In the genomic region with DNA sequence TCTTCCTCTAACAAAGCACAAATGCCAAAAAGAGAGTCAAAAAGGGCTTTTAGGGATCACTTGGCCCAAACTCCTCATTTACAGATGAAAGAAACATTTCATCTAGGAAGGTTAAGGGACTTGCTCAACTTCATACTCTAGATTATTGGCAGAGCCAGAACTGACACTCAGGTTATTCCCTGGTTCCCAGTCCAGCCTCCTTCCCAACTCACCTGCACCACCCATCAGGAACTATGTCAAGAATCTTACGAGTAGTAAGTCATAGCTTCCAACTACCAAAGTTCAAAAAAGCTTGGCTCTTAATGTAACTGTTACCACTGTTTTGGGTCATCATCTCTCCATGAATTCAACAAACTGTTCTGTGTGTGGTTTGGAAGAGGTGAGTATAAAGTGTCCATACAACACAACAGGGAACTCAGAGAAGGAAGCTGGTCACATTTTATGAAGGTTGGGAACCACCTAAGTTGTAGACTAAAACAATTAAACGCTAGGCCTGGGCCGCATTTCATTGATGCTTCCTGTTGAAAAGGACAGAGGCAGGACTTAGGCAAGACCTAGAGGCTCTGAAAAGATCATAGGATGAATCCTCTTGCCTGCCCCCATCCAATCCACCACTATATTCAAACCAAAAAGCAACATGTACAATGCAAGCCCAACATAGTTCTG, we compare ENCODE assay signal across 26 cellular contexts. TPM values are rescaled to one million over a fixed set of nuclear protein-coding genes. Genes with fewer than 3 reads are reported as not detected.
DNase-seq lines count a peak whose midpoint lies in the region; ATAC-seq and TF ChIP-seq lines count a peak whose summit lies in the region.
"Had no signal": no experiment of that assay in that cellular context is flagged by ENCODE, and none has a peak within 500 bp of the region (broad histone marks: within the 10 kb centered on the region; RNA-seq: fewer than 3 reads in every experiment).

No MANE protein-coding gene starts in this region.

- 0 out of 20 replicates have a peak overlapping the region, but pooled peaks of 1 of the 10 experiments have one; percentile 1 for H3K4me3 ChIP-seq in BLaER1 treated with 17β-estradiol and CSF1 and Interleukin-3, amounts not matched to agents 10 nM and 100 nM
- no peak overlapping the region for H3K4me3 ChIP-seq in SU-DHL-6 (ENCODE audit: insufficient read depth, low read length, poor library complexity, severe bottlenecking)
- H3K4me3 ChIP-seq: MG63, SJCRH30 had no signal

- peaks cover 80 to 100% (median 96%) of the 10 kb centered on the region in 10 experiments for H3K4me1 ChIP-seq in BLaER1 treated with 17β-estradiol and CSF1 and Interleukin-3, amounts not matched to agents 10 nM and 100 nM
- H3K4me1 ChIP-seq: SJCRH30 had no signal

- H3K36me3 ChIP-seq in BLaER1 treated with 17β-estradiol and CSF1 and Interleukin-3, amounts not matched to agents 10 nM and 100 nM: peaks cover 80 to 100% (median 97%) of the 10 kb centered on the region in 11 experiments
- peaks cover 17% of the 10 kb centered on the region; the same call in 1 of the 2 replicates for H3K36me3 ChIP-seq in SU-DHL-6 (ENCODE audit: low read length)
- H3K36me3 ChIP-seq: MG63, SJCRH30 had no signal

- peak overlapping the region in 5 of 6 donors; percentile 54 to 88 (median 85) for H3K27ac Mint-ChIP-seq in naive B cell
- H3K27ac Mint-ChIP-seq in activated naive CD8-positive, alpha-beta T cell treated with anti-CD3 and anti-CD28 coated beads, Interleukin-2, amount 50 U/mL, for 24 hours: no peak overlapping the region
- H3K27ac Mint-ChIP-seq: CD4-positive, CD25-positive, alpha-beta regulatory T cell had no signal

- peaks cover 97% of the 10 kb centered on the region for H3K79me2 ChIP-seq in SU-DHL-6 (ENCODE audit: insufficient read depth, low read length)

- H2AFZ ChIP-seq in SU-DHL-6 (ENCODE audit: low read depth, low read length, severe bottlenecking): no peak overlapping the region

- no peak for TF ChIP-seq CTCF in SU-DHL-6 (IDR thresholded peaks at IDR 0.05; ENCODE audit: insufficient read depth, low read length, poor library complexity, severe bottlenecking)

- H4K20me1 ChIP-seq in BLaER1 treated with 17β-estradiol and CSF1 and Interleukin-3, amounts not matched to agents 10 nM and 100 nM: peaks cover 7 to 100% (median 100%) of the 10 kb centered on the region in 11 experiments; a peak in 21 of 22 replicates
- H4K20me1 ChIP-seq in SU-DHL-6 (ENCODE audit: low read depth, low read length): no peaks in the 10 kb centered on the region

- H3K9me2 ChIP-seq in SU-DHL-6 (replicated peaks; ENCODE audit: insufficient read depth, low read length): no peaks in the 10 kb centered on the region

- H3K36me3 Mint-ChIP-seq in naive B cell: peaks cover 13 to 14% of the 10 kb centered on the region in 2 donors
- H3K36me3 Mint-ChIP-seq in activated naive CD8-positive, alpha-beta T cell treated with anti-CD3 and anti-CD28 coated beads, Interleukin-2, amount 50 U/mL, for 24 hours (ENCODE audit: low read depth): peaks cover 10% of the 10 kb centered on the region
- H3K36me3 Mint-ChIP-seq: CD4-positive, CD25-positive, alpha-beta regulatory T cell had no signal

- peak overlapping the region in 2 of 11 experiments; percentile 6 to 74; a peak in 2 of 22 replicates for H3K9ac ChIP-seq in BLaER1 treated with 17β-estradiol and CSF1 and Interleukin-3, amounts not matched to agents 10 nM and 100 nM
- no peak overlapping the region for H3K9ac ChIP-seq in SU-DHL-6 (ENCODE audit: low read length)

- peak overlapping the region in 5 of 8 donors; percentile 30 to 73 (median 64) for H3K4me3 Mint-ChIP-seq in naive B cell
- no peak overlapping the region for H3K4me3 Mint-ChIP-seq in activated naive CD8-positive, alpha-beta T cell treated with anti-CD3 and anti-CD28 coated beads, Interleukin-2, amount 50 U/mL, for 24 hours
- H3K4me3 Mint-ChIP-seq: CD4-positive, CD25-positive, alpha-beta regulatory T cell had no signal

- H3K4me2 ChIP-seq in BLaER1 treated with 17β-estradiol and CSF1 and Interleukin-3, amounts not matched to agents 10 nM and 100 nM: peak overlapping the region in 9 of 11 experiments; percentile 0 to 98 (median 35); a peak in 16 of 22 replicates
- peak overlapping the region; percentile 29 for H3K4me2 ChIP-seq in SU-DHL-6 (ENCODE audit: low read depth, low read length, poor library complexity, severe bottlenecking)

- H3F3A ChIP-seq in SU-DHL-6 (ENCODE audit: insufficient read depth): peaks cover 42% of the 10 kb centered on the region

- no peaks in the 10 kb centered on the region for H3K9me3 Mint-ChIP-seq in naive B cell
- no peaks in the 10 kb centered on the region for H3K9me3 Mint-ChIP-seq in activated naive CD8-positive, alpha-beta T cell treated with anti-CD3 and anti-CD28 coated beads, Interleukin-2, amount 50 U/mL, for 24 hours
- H3K9me3 Mint-ChIP-seq: CD4-positive, CD25-positive, alpha-beta regulatory T cell had no signal

- no peaks in the 10 kb centered on the region for H3K27me3 ChIP-seq in BLaER1 treated with 17β-estradiol and CSF1 and Interleukin-3, amounts not matched to agents 10 nM and 100 nM
- H3K27me3 ChIP-seq in SU-DHL-6 (ENCODE audit: low read length): no peaks in the 10 kb centered on the region
- H3K27me3 ChIP-seq: MG63, SJCRH30 had no signal

- H3K27ac ChIP-seq in BLaER1 treated with 17β-estradiol and CSF1 and Interleukin-3, amounts not matched to agents 10 nM and 100 nM: peak overlapping the region in 5 of 11 experiments; percentile 38 to 88 (median 82); a peak in 7 of 22 replicates
- H3K27ac ChIP-seq in SU-DHL-6 (ENCODE audit: low read depth, low read length): peak overlapping the region; percentile 54
- H3K27ac ChIP-seq: SJCRH30 had no signal

- peak; percentile 76 for DNase-seq in HT-29 (ENCODE audit: low spot score)
- no peak for DNase-seq in naive B cell
- no peak for DNase-seq in Ammon's horn (ENCODE audit: low spot score)
- DNase-seq in activated naive CD8-positive, alpha-beta T cell treated with anti-CD3 and anti-CD28 coated beads, Interleukin-2, amount 50 U/mL, for 24 hours: no peak
- DNase-seq in foreskin melanocyte: no peak
- no peak for DNase-seq in stimulated activated CD4-positive, alpha-beta T cell treated with anti-CD3 and anti-CD28 coated beads, Interleukin-12 subunit alpha, Interleukin-12 subunit beta, amount 100 ng/mL, for 4 hours
- DNase-seq: AML-193; CD4-positive, CD25-positive, alpha-beta regulatory T cell; COR-L47; DMS79; GOT3; HCEC 1CT; IMR-90; Kasumi-1; MG63; NCI-H1048; NCI-H1417 treated with DMSO at 0.1 percent for 48 hours; NCI-H187; NCI-H226; NCI-H510A treated with DMSO at 0.1 percent for 48 hours; NCI-H774; NK-92 treated with Interleukin-12 subunit alpha and Interleukin-12 subunit beta, amount 100 ng/mL, for 24 hours; OCI-M1; SJCRH30 had no signal

- no peak for ATAC-seq in naive B cell (ENCODE audit: low read depth in 2 of 2)
- no peak for ATAC-seq in activated naive CD8-positive, alpha-beta T cell treated with anti-CD3 and anti-CD28 coated beads, Interleukin-2, amount 50 U/mL, for 24 hours

- no peaks in the 10 kb centered on the region for H3K27me3 Mint-ChIP-seq in naive B cell
- no peaks in the 10 kb centered on the region for H3K27me3 Mint-ChIP-seq in activated naive CD8-positive, alpha-beta T cell treated with anti-CD3 and anti-CD28 coated beads, Interleukin-2, amount 50 U/mL, for 24 hours
- H3K27me3 Mint-ChIP-seq: CD4-positive, CD25-positive, alpha-beta regulatory T cell had no signal

- no peaks in the 10 kb centered on the region for H3K9me3 ChIP-seq in BLaER1 treated with 17β-estradiol and CSF1 and Interleukin-3, amounts not matched to agents 10 nM and 100 nM (replicated peaks in 1 of 11)
- H3K9me3 ChIP-seq in SU-DHL-6 (ENCODE audit: insufficient read depth, low read length): no peaks in the 10 kb centered on the region
- H3K9me3 ChIP-seq: MG63, SJCRH30 had no signal

- H3K4me1 Mint-ChIP-seq in naive B cell: peaks cover 52 to 84% (median 64%) of the 10 kb centered on the region in 3 donors
- H3K4me1 Mint-ChIP-seq in activated naive CD8-positive, alpha-beta T cell treated with anti-CD3 and anti-CD28 coated beads, Interleukin-2, amount 50 U/mL, for 24 hours: peaks cover 21% of the 10 kb centered on the region
- H3K4me1 Mint-ChIP-seq: CD4-positive, CD25-positive, alpha-beta regulatory T cell had no signal

RNA-seq across cellular contexts. Expression of a gene that starts 9.1 kb away (rescaled TPM):
- 10.7 and 12.8 TPM in 2 replicates for total RNA-seq in HT-29 (2014; rRNA removed; shearing (Covaris generic))
- 100 to 1,000 TPM; 153 to 247 (median 170) TPM for polyA plus RNA-seq in naive B cell (ENCODE audit: low read depth in 6 of 6)
